In genomic region chr11:34316347-34317037, GRCh38 we compare ENCODE assay signal across 14 cellular contexts. TPM values are rescaled to one million over a fixed set of nuclear protein-coding genes. Genes with fewer than 3 reads are reported as not detected.
A peak's percentile ranks its signal among the peaks of the same experiment; 100 is the strongest.
DNase-seq lines count a peak whose midpoint lies in the region; ATAC-seq and TF ChIP-seq lines count a peak whose summit lies in the region.
"Had no signal": no experiment of that assay in that cellular context is flagged by ENCODE, and none has a peak within 500 bp of the region (broad histone marks: within the 10 kb centered on the region; RNA-seq: fewer than 3 reads in every experiment).

No MANE protein-coding gene starts in this region.

- H3K4me3 Mint-ChIP-seq in stimulated activated effector memory CD8-positive, alpha-beta T cell treated with anti-CD3 and anti-CD28 coated beads, Interleukin-12 subunit alpha, Interleukin-12 subunit beta, amount 100 ng/mL, for 72 hours, result no peak overlapping the region
- H3K4me3 Mint-ChIP-seq: activated T-cell treated with anti-CD3 and anti-CD28 coated beads, Interleukin-2, amount 50 U/mL, for 24 hours; CD4-positive, alpha-beta T cell; T-helper 1 cell treated with Interleukin-12 subunit alpha and Interleukin-12 subunit beta and Interleukin-4 antibody, amounts not matched to agents 30 μg/mL and 1 μg/mL, for 36 hours had no signal

- intact Hi-C loops in right cardiac atrium (cut with DNase I), result no loop called here
- intact Hi-C loops in uterus (cut with DNase I; ENCODE audit: low total_unique reads), result no loop called here

- TF ChIP-seq POLR2A in uterus (IDR thresholded peaks at IDR 0.05), result no peak

- peaks cover 13% of the 10 kb centered on the region for H3K4me1 ChIP-seq in right cardiac atrium (ENCODE audit: control insufficient read depth, insufficient read depth, low read length)
- H3K4me1 ChIP-seq in uterus, result peaks cover 4 to 7% of the 10 kb centered on the region in 2 donors

- DNase-seq in amniotic epithelial cell (ENCODE audit: low read depth) (peak; percentile 51), right cardiac atrium (no peak), HT-29 (ENCODE audit: low spot score) (no peak), uterus (no peak)
- no peak for DNase-seq in stimulated activated effector memory CD8-positive, alpha-beta T cell treated with anti-CD3 and anti-CD28 coated beads, Interleukin-12 subunit alpha, Interleukin-12 subunit beta, amount 100 ng/mL, for 72 hours (ENCODE audit: low spot score in 2 of 2)
- no peak for DNase-seq in activated effector memory CD4-positive, alpha-beta T cell treated with anti-CD3 and anti-CD28 coated beads, Interleukin-2, amount 50 U/mL, for 16 hours
- DNase-seq: activated CD4-positive, alpha-beta T cell treated with anti-CD3 and anti-CD28 coated beads for 1 hour; activated T-cell treated with anti-CD3 and anti-CD28 coated beads, Interleukin-2, amount 50 U/mL, for 24 hours; CD4-positive, alpha-beta T cell; KG1; midbrain; NCI-H510A had no signal

- H3K4me3 ChIP-seq in right cardiac atrium (ENCODE audit: low read length) (no peak overlapping the region), uterus (no peak overlapping the region)

- no peaks in the 10 kb centered on the region for H3K4me1 Mint-ChIP-seq in stimulated activated effector memory CD8-positive, alpha-beta T cell treated with anti-CD3 and anti-CD28 coated beads, Interleukin-12 subunit alpha, Interleukin-12 subunit beta, amount 100 ng/mL, for 72 hours

- H3K27me3 ChIP-seq in right cardiac atrium (ENCODE audit: control insufficient read depth, insufficient read depth), result no peaks in the 10 kb centered on the region
- no peaks in the 10 kb centered on the region for H3K27me3 ChIP-seq in uterus

- H3K36me3 Mint-ChIP-seq in stimulated activated effector memory CD8-positive, alpha-beta T cell treated with anti-CD3 and anti-CD28 coated beads, Interleukin-12 subunit alpha, Interleukin-12 subunit beta, amount 100 ng/mL, for 72 hours, result no peaks in the 10 kb centered on the region

- TF ChIP-seq CTCF in uterus (IDR thresholded peaks at IDR 0.05), result no peak

- H3K9me3 Mint-ChIP-seq in stimulated activated effector memory CD8-positive, alpha-beta T cell treated with anti-CD3 and anti-CD28 coated beads, Interleukin-12 subunit alpha, Interleukin-12 subunit beta, amount 100 ng/mL, for 72 hours, result no peaks in the 10 kb centered on the region
- H3K9me3 Mint-ChIP-seq: activated T-cell treated with anti-CD3 and anti-CD28 coated beads, Interleukin-2, amount 50 U/mL, for 24 hours; CD4-positive, alpha-beta T cell; T-helper 1 cell treated with Interleukin-12 subunit alpha and Interleukin-12 subunit beta and Interleukin-4 antibody, amounts not matched to agents 30 μg/mL and 1 μg/mL, for 36 hours had no signal

- H3K9me3 ChIP-seq in right cardiac atrium (ENCODE audit: control insufficient read depth, low read length) (no peaks in the 10 kb centered on the region), uterus (no peaks in the 10 kb centered on the region)

- ATAC-seq in HG02642 (IDR thresholded peaks at IDR 0.05; ENCODE audit: poor library complexity, unreplicated experiment), result peak; percentile 31
- peak; percentile 36 to 58 for ATAC-seq in right cardiac atrium
- peak; percentile 43 for ATAC-seq in stimulated activated effector memory CD8-positive, alpha-beta T cell treated with anti-CD3 and anti-CD28 coated beads, Interleukin-12 subunit alpha, Interleukin-12 subunit beta, amount 100 ng/mL, for 72 hours

- H3K27ac ChIP-seq in right cardiac atrium (ENCODE audit: low read length) (no peak overlapping the region), uterus (no peak overlapping the region)

- no peaks in the 10 kb centered on the region for H3K36me3 ChIP-seq in uterus

- WGBS in right cardiac atrium, result 44% methylated on average over 8 of the region's 8 CpGs

- no peak overlapping the region for H3K27ac Mint-ChIP-seq in stimulated activated effector memory CD8-positive, alpha-beta T cell treated with anti-CD3 and anti-CD28 coated beads, Interleukin-12 subunit alpha, Interleukin-12 subunit beta, amount 100 ng/mL, for 72 hours
- H3K27ac Mint-ChIP-seq: activated T-cell treated with anti-CD3 and anti-CD28 coated beads, Interleukin-2, amount 50 U/mL, for 24 hours; CD4-positive, alpha-beta T cell; T-helper 1 cell treated with Interleukin-12 subunit alpha and Interleukin-12 subunit beta and Interleukin-4 antibody, amounts not matched to agents 30 μg/mL and 1 μg/mL, for 36 hours had no signal

RNA-seq across cellular contexts. Expression of gene ABTB2, which starts 41.3 kb away (rescaled TPM):
- total RNA-seq in right cardiac atrium (10 to 100 TPM in 3 of 4 donors, 1 to 10 TPM in 1; 8.5 to 14.1 (median 12.4) TPM), uterus (1 to 10 TPM; 2.9 to 8.2 (median 6.6) TPM)
- 3.7 TPM for polyA plus RNA-seq in right cardiac atrium
- 26.0 and 27.3 TPM in 2 replicates for total RNA-seq in HT-29 (2014; rRNA removed; shearing (Covaris generic))
